Comparison of ENCODE assay signal across 29 cellular contexts in the genomic region with DNA sequence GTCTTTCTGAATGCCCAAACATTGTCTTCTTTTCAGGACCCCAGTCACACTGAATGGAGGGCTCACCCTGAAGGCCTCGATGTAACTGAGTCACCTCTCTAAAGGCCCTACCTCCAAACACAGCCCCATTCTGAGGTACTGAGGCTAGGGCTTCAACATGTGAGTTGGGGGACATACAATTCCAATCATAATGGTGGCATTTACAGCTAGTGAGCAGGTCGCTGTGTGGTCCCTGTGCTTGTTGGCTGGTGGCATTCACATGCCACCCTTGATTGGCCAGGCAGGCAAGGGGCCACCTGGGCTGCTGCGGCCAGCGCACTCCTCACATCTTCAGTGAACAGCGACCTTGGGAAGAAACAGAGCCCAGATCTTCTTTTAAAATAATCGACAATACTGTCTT. TPM values are rescaled to one million over a fixed set of nuclear protein-coding genes. Genes with fewer than 3 reads are reported as not detected.
"Had no signal": no experiment of that assay in that cellular context is flagged by ENCODE, and none has a peak within 500 bp of the region (broad histone marks: within the 10 kb centered on the region; RNA-seq: fewer than 3 reads in every experiment).

No MANE protein-coding gene starts in this region.

- H3K4me3 Mint-ChIP-seq: mesothelial cell of epicardium had no signal

- DNase-seq: dermis blood vessel endothelial cell; effector CD4-positive, alpha-beta T cell; effector memory CD4-positive, alpha-beta T cell; esophagus squamous epithelium; foreskin fibroblast; foreskin melanocyte; gastrocnemius medialis; glutamatergic neuron; heart right ventricle; hippocampal formation; left cardiac atrium; left lung; left ventricle myocardium superior; lower lobe of right lung; mesenchymal stem cell; mucosa of descending colon had no signal

- H3K9me3 ChIP-seq: esophagus squamous epithelium, gastrocnemius medialis, left lung, lower lobe of right lung, mucosa of descending colon had no signal

- H3K4me3 ChIP-seq: coronary artery, dorsolateral prefrontal cortex, esophagus squamous epithelium, gastrocnemius medialis, heart right ventricle, left lung, lower lobe of right lung, mucosa of descending colon had no signal

- H3K9me3 Mint-ChIP-seq: mesothelial cell of epicardium had no signal

- H3K36me3 Mint-ChIP-seq: mesothelial cell of epicardium had no signal

- H3K4me1 ChIP-seq: esophagus squamous epithelium, gastrocnemius medialis, heart right ventricle, left lung, lower lobe of right lung had no signal

- ATAC-seq: gastrocnemius medialis, heart right ventricle, left cardiac atrium, left lung, left ventricle myocardium superior, lower lobe of right lung, mucosa of descending colon had no signal

- H3K27ac Mint-ChIP-seq: mesothelial cell of epicardium had no signal

- H3K36me3 ChIP-seq: esophagus squamous epithelium, gastrocnemius medialis, heart right ventricle, left lung, lower lobe of right lung had no signal

- H3K27me3 ChIP-seq: dorsolateral prefrontal cortex had no signal

- H3K27ac ChIP-seq: coronary artery, esophagus squamous epithelium, gastrocnemius medialis, heart right ventricle, left lung, lower lobe of right lung had no signal

- H3K4me1 Mint-ChIP-seq: mesothelial cell of epicardium had no signal

RNA-seq across cellular contexts. Expression of gene AMER3, which starts 30.7 kb away (rescaled TPM):
- total RNA-seq: dermis blood vessel endothelial cell, endothelial cell of umbilical vein, epithelial cell of proximal tubule, esophagus squamous epithelium, gastrocnemius medialis, glomerular endothelial cell, heart right ventricle, kidney epithelial cell, left cardiac atrium, left lung, left ventricle myocardium superior, lower leg skin, lower lobe of right lung, lung microvascular endothelial cell, mesenteric fat pad, mesothelial cell of epicardium, myocyte had no signal
- polyA plus RNA-seq: endothelial cell of umbilical vein, esophagus, heart right ventricle, keratinocyte had no signal

RNA-seq across cellular contexts. Expression of gene ARHGEF4, which starts 50.6 kb away (rescaled TPM):
- total RNA-seq: endothelial cell of umbilical vein had no signal
- polyA plus RNA-seq: endothelial cell of umbilical vein had no signal

RNA-seq across cellular contexts. Expression of gene GPR148, which starts 57.2 kb away (rescaled TPM):
- total RNA-seq: dermis blood vessel endothelial cell, endothelial cell of umbilical vein, epithelial cell of proximal tubule, esophagus squamous epithelium, gastrocnemius medialis, glomerular endothelial cell, heart right ventricle, kidney epithelial cell, left cardiac atrium, left lung, left ventricle myocardium superior, lower leg skin, lower lobe of right lung, lung microvascular endothelial cell, mesenteric fat pad, mesothelial cell of epicardium, mucosa of descending colon, myocyte had no signal
- polyA plus RNA-seq: endothelial cell of umbilical vein, esophagus, heart right ventricle, keratinocyte had no signal
